9 cellular contexts compared by ENCODE assay signal in the genomic region with DNA sequence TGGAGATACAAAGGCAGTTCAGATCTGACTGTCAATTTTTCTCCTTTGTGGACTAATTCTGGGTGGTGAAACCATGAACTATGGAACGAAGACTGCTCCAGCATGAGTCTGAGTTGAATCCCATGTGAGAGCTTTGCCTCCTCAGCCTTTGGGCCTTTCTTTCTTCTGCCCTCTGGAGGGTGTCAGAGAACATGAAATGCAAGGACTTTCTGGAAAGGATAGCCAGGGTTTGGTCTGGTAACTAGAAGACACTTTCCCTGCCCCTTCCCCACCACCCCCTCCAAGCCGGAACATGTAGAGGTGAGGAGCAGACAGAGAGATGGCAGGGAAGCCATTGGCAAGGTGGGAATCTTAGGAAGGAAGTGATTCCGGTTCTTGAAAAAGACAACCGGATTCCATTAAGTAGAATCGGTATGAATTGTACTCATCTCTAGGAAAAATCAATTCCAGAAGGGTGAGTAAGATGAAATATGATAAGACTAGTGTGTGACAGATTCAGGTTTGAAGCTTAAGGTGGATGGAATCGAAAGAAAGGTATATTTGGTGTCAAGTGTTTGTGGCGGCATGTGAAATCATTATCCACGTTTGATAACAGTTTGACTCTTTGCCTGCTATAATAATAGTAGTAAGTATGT. TPM values are rescaled to one million over a fixed set of nuclear protein-coding genes. Genes with fewer than 3 reads are reported as not detected.
A peak's percentile ranks its signal among the peaks of the same experiment; 100 is the strongest.
DNase-seq lines count a peak whose midpoint lies in the region; ATAC-seq and TF ChIP-seq lines count a peak whose summit lies in the region.
"Had no signal": no experiment of that assay in that cellular context is flagged by ENCODE, and none has a peak within 500 bp of the region (broad histone marks: within the 10 kb centered on the region; RNA-seq: fewer than 3 reads in every experiment).

No MANE protein-coding gene starts in this region.

- H3K79me2 ChIP-seq in OCI-LY7 (ENCODE audit: insufficient read depth, low read depth, low read length): no peaks in the 10 kb centered on the region
- H3K79me2 ChIP-seq in osteoblast (ENCODE audit: insufficient read depth, low read length): no peaks in the 10 kb centered on the region

- TF ChIP-seq CTCF in OCI-LY7 (conservative IDR thresholded peaks at IDR 0.05; ENCODE audit: low read length): peak; percentile 32; the same call in 1 of the 2 replicates
- peak; percentile 52 for TF ChIP-seq CTCF in fibroblast of mammary gland (conservative IDR thresholded peaks at IDR 0.05; ENCODE audit: control insufficient read depth, insufficient read depth, low read depth, low read length)
- TF ChIP-seq CTCF in osteoblast (IDR thresholded peaks at IDR 0.05; ENCODE audit: extremely low read depth, low read depth, low read length): peak; percentile 58
- no peak for TF ChIP-seq CTCF in activated CD8-positive, alpha-beta T cell treated with anti-CD3 and anti-CD28 coated beads for 36 hours (IDR thresholded peaks at IDR 0.05)
- TF ChIP-seq CTCF in prostate gland (IDR thresholded peaks at IDR 0.05): peak in 1 of 4 experiments; percentile 19

- no TSS peak for BruUV-seq in OCI-LY7 (replicated peaks; lab: Mats Ljungman, UMichigan)

- no peak overlapping the region for H3K27ac ChIP-seq in OCI-LY7 (ENCODE audit: low read depth, low read length, poor library complexity, severe bottlenecking)
- H3K27ac ChIP-seq in osteoblast (ENCODE audit: low read depth, low read length): peak overlapping the region; percentile 53
- no peak overlapping the region for H3K27ac ChIP-seq in prostate gland
- H3K27ac ChIP-seq: epithelial cell of prostate had no signal

- H3K4me1 Mint-ChIP-seq in activated CD8-positive, alpha-beta T cell treated with anti-CD3 and anti-CD28 coated beads for 36 hours (ENCODE audit: low read depth): no peaks in the 10 kb centered on the region

- H3K36me3 ChIP-seq in OCI-LY7 (ENCODE audit: insufficient read depth, low read length) (no peaks in the 10 kb centered on the region), osteoblast (ENCODE audit: insufficient read depth, low read length) (no peaks in the 10 kb centered on the region), prostate gland (no peaks in the 10 kb centered on the region)

- 78% methylated on average over 7 of the region's 8 CpGs for WGBS in prostate gland

- TF ChIP-seq POLR2A in prostate gland (IDR thresholded peaks at IDR 0.05): no peak

- no peaks in the 10 kb centered on the region for H3K27me3 Mint-ChIP-seq in activated CD8-positive, alpha-beta T cell treated with anti-CD3 and anti-CD28 coated beads for 36 hours

- CTCF ChIA-PET in OCI-LY7 (lab: Charles Lee; ENCODE audit: unreplicated experiment): no interaction called here
- CTCF ChIA-PET in activated CD8-positive, alpha-beta T cell treated with anti-CD3 and anti-CD28 coated beads for 36 hours (lab: Charles Lee): interaction anchor here (1.2 kb wide), 1 partner anchor 138 kb away, joined by 4 read pairs; no protein-coding TSS in a partner anchor

- intact Hi-C loops in OCI-LY7 (cut with micrococcal nuclease; ENCODE audit: unreplicated experiment) (no loop called here), prostate gland (cut with DNase I) (loop anchor here (5.0 kb wide), 3 partner anchors 46 to 139 kb away; no protein-coding TSS in a partner anchor)
- intact Hi-C loops in activated CD8-positive, alpha-beta T cell treated with anti-CD3 and anti-CD28 coated beads for 36 hours (cut with micrococcal nuclease): no loop called here

- H3K9me3 ChIP-seq in OCI-LY7 (ENCODE audit: low read length) (no peaks in the 10 kb centered on the region), osteoblast (ENCODE audit: low read depth, low read length) (no peaks in the 10 kb centered on the region), prostate gland (no peaks in the 10 kb centered on the region)

- no peak overlapping the region for H3K27ac Mint-ChIP-seq in activated CD8-positive, alpha-beta T cell treated with anti-CD3 and anti-CD28 coated beads for 36 hours

- POLR2A ChIA-PET in OCI-LY7 (lab: Charles Lee): no interaction called here
- POLR2A ChIA-PET in activated CD8-positive, alpha-beta T cell treated with anti-CD3 and anti-CD28 coated beads for 36 hours (lab: Charles Lee): no interaction called here

- H2AFZ ChIP-seq in OCI-LY7 (ENCODE audit: low read length): no peak overlapping the region
- peak overlapping the region; percentile 9 for H2AFZ ChIP-seq in osteoblast (ENCODE audit: low read length)

- H3K9me2 ChIP-seq in OCI-LY7 (ENCODE audit: insufficient read depth, low read length): no peaks in the 10 kb centered on the region

- ATAC-seq in HG02938 (IDR thresholded peaks at IDR 0.05; ENCODE audit: unreplicated experiment): no peak
- no peak for ATAC-seq in activated CD8-positive, alpha-beta T cell treated with anti-CD3 and anti-CD28 coated beads for 36 hours
- no peak for ATAC-seq in GM21723 (IDR thresholded peaks at IDR 0.05; ENCODE audit: unreplicated experiment)

- H3K4me2 ChIP-seq in OCI-LY7 (ENCODE audit: low read length) (no peak overlapping the region), osteoblast (ENCODE audit: insufficient read depth, low read length) (no peak overlapping the region)

- H3K4me3 ChIP-seq in OCI-LY7 (ENCODE audit: low read depth, low read length, poor library complexity, severe bottlenecking) (no peak overlapping the region), fibroblast of mammary gland (ENCODE audit: control insufficient read depth, low read depth, low read length) (no peak overlapping the region), osteoblast (ENCODE audit: insufficient read depth, low read length) (no peak overlapping the region), prostate gland (no peak overlapping the region)

- H3K36me3 Mint-ChIP-seq in activated CD8-positive, alpha-beta T cell treated with anti-CD3 and anti-CD28 coated beads for 36 hours (ENCODE audit: low read depth): no peaks in the 10 kb centered on the region

- H3K27me3 ChIP-seq in osteoblast (ENCODE audit: insufficient read depth, low read length): no peaks in the 10 kb centered on the region
- no peaks in the 10 kb centered on the region for H3K27me3 ChIP-seq in prostate gland (replicated peaks; ENCODE audit: insufficient read depth)

- H3K9me3 Mint-ChIP-seq in activated CD8-positive, alpha-beta T cell treated with anti-CD3 and anti-CD28 coated beads for 36 hours: no peaks in the 10 kb centered on the region

- no peaks in the 10 kb centered on the region for H4K20me1 ChIP-seq in OCI-LY7 (ENCODE audit: insufficient read depth, low read length)
- H4K20me1 ChIP-seq in osteoblast (ENCODE audit: insufficient read depth, low read length): no peaks in the 10 kb centered on the region

- H3K4me3 Mint-ChIP-seq in activated CD8-positive, alpha-beta T cell treated with anti-CD3 and anti-CD28 coated beads for 36 hours: no peak overlapping the region

- DNase-seq in ELR (ENCODE audit: low read depth) (peak; percentile 47), OCI-LY7 (ENCODE audit: low spot score) (peak; percentile 3), fibroblast of mammary gland (ENCODE audit: low read depth) (peak; percentile 61), osteoblast (ENCODE audit: insufficient read length, low spot score, missing footprints) (no peak), prostate gland (ENCODE audit: low spot score) (no peak)
- no peak for DNase-seq in activated CD8-positive, alpha-beta T cell treated with anti-CD3 and anti-CD28 coated beads for 36 hours

- H3K4me1 ChIP-seq in OCI-LY7 (ENCODE audit: insufficient read depth, low read length, poor library complexity, severe bottlenecking) (no peaks in the 10 kb centered on the region), osteoblast (ENCODE audit: insufficient read depth, low read length) (peaks cover 41% of the 10 kb centered on the region), prostate gland (replicated peaks) (no peaks in the 10 kb centered on the region)

RNA-seq across cellular contexts. Expression of a gene that starts 19.0 kb away (rescaled TPM):
- 0.21 TPM in 1 of 2 replicates, not detected in the other for total RNA-seq in OCI-LY7 (2014; rRNA removed; shearing (Covaris generic))
- total RNA-seq in OCI-LY7 (2022): 1.4 and 2.2 TPM in 2 replicates
- total RNA-seq in osteoblast: 51.8 and 68.7 TPM in 2 replicates
- total RNA-seq in activated CD8-positive, alpha-beta T cell treated with anti-CD3 and anti-CD28 coated beads for 36 hours: 10 to 100 TPM; 17.9 to 18.4 TPM
- total RNA-seq in prostate gland: 100 to 1,000 TPM; 246 to 296 TPM

Comparison
In these comparisons a context has a peak if more than half of its experiments do, and no peak if none do; other contexts are left out.
1. DNase-seq: peak in ELR (single experiment), OCI-LY7 (single experiment) and fibroblast of mammary gland (single experiment); none in osteoblast (single experiment), activated CD8-positive, alpha-beta T cell treated with anti-CD3 and anti-CD28 coated beads for 36 hours (single experiment) and prostate gland (single experiment).
2. RNA of a gene that starts 19.0 kb away (total RNA-seq): 246 to 296 TPM in prostate gland, 51.8 to 68.7 TPM in osteoblast and 17.9 to 18.4 TPM in activated CD8-positive, alpha-beta T cell treated with anti-CD3 and anti-CD28 coated beads for 36 hours; 0.21 to 2.2 TPM in OCI-LY7; every median in the first group is over 4 times any median in the second.